21 cellular contexts compared by ENCODE assay signal in genomic region chr2:100019499-100019898, GRCh38.
DNase-seq lines count a peak whose midpoint lies in the region; ATAC-seq, FAIRE-seq and TF ChIP-seq lines count a peak whose summit lies in the region.
"Had no signal": no experiment of that assay in that cellular context is flagged by ENCODE, and none has a peak within 500 bp of the region (broad histone marks: within the 10 kb centered on the region; RNA-seq: fewer than 3 reads in every experiment).

No MANE protein-coding gene starts in this region.

- TF ChIP-seq EP300 in GM12878 (IDR thresholded peaks at IDR 0.05; ENCODE audit: borderline replicate concordance in 1 of 2, control insufficient read depth in 1 of 2, low read depth in 2 of 2, low read length in 2 of 2) = no peak

- no peak overlapping the region for H3K9ac ChIP-seq in GM12878 (ENCODE audit: control insufficient read depth, insufficient read depth, low read length)

- FAIRE-seq in GM12878 (lab: Jason Lieb, UNC) = no peak
- FAIRE-seq: G401.6, HTR-8/SVneo had no signal

- RAD21 ChIA-PET in GM12878 (lab: Charles Lee; ENCODE audit: unreplicated experiment) = no interaction called here

- no peak overlapping the region for H3K4me3 Mint-ChIP-seq in nephron progenitor cell
- H3K4me3 Mint-ChIP-seq: GM23338, H9 had no signal

- no peak overlapping the region for H3K4me2 ChIP-seq in GM12878 (ENCODE audit: control insufficient read depth, insufficient read depth)
- H3K4me2 ChIP-seq: GM23338 had no signal

- H2AFZ ChIP-seq in GM12878 (ENCODE audit: control insufficient read depth, low read depth, low read length) = no peak overlapping the region
- H2AFZ ChIP-seq: GM23338 had no signal

- CTCF ChIA-PET in GM12878 (lab: Yijun Ruan, JAX) = no interaction called here
- CTCF ChIA-PET in RWPE1 (lab: Yijun Ruan, JAX) = no interaction called here

- POLR2A ChIA-PET in GM12878 (lab: Charles Lee) = no interaction called here
- POLR2A ChIA-PET in RWPE1 (lab: Yijun Ruan, JAX; ENCODE audit: low non-redundant PET) = no interaction called here

- peaks cover 35% of the 10 kb centered on the region for H3K4me1 Mint-ChIP-seq in nephron progenitor cell
- H3K4me1 Mint-ChIP-seq: GM23338, H9 had no signal

- H3K27me3 Mint-ChIP-seq in nephron progenitor cell (ENCODE audit: low read depth, poor library complexity) = no peaks in the 10 kb centered on the region

- H3K36me3 Mint-ChIP-seq in nephron progenitor cell (ENCODE audit: low read depth) = peaks cover 32% of the 10 kb centered on the region

- H3K27ac ChIP-seq in 22Rv1 (peak overlapping the region; percentile 61), GM12878 (ENCODE audit: control insufficient read depth, insufficient read depth) (no peak overlapping the region), RWPE1 (no peak overlapping the region), body of pancreas (no peak overlapping the region)

- no TSS peak for BruUV-seq in GM12878 (replicated peaks; lab: Mats Ljungman, UMichigan)

- no peaks in the 10 kb centered on the region for H4K20me1 ChIP-seq in GM12878 (ENCODE audit: control insufficient read depth, insufficient read depth)

- TF ChIP-seq CTCF in 22Rv1 (IDR thresholded peaks at IDR 0.05) (no peak), GM12878 (IDR thresholded peaks at IDR 0.05 in 2 of 3, conservative IDR thresholded peaks at IDR 0.05 in 1 of 3; ENCODE audit: control insufficient read depth in 2 of 3, extremely low read depth in 1 of 3, insufficient read depth in 1 of 3, low read depth in 3 of 3, low read length in 3 of 3) (no peak), nephron progenitor cell (IDR thresholded peaks at IDR 0.05) (no peak), RWPE1 (conservative IDR thresholded peaks at IDR 0.05; ENCODE audit: low read depth) (no peak), body of pancreas (IDR thresholded peaks at IDR 0.05) (no peak)

- TF ChIP-seq RAD21 in GM12878 (IDR thresholded peaks at IDR 0.05; ENCODE audit: insufficient read depth, low read depth, low read length) = no peak

- no peak overlapping the region for H3K4me3 ChIP-seq in GM12878
- H3K4me3 ChIP-seq in body of pancreas = no peak overlapping the region
- H3K4me3 ChIP-seq: GM23338, MG63 had no signal

- H3K4me1 ChIP-seq in GM12878 (ENCODE audit: control insufficient read depth, insufficient read depth, low read length) (no peaks in the 10 kb centered on the region), body of pancreas (no peaks in the 10 kb centered on the region)

- H3K36me3 ChIP-seq in GM12878 (ENCODE audit: control insufficient read depth in 2 of 2, insufficient read depth in 2 of 2, low read length in 1 of 2) (no peaks in the 10 kb centered on the region), body of pancreas (replicated peaks in 1 of 2; ENCODE audit: insufficient read depth in 1 of 2, low read depth in 2 of 2) (no peaks in the 10 kb centered on the region)
- H3K36me3 ChIP-seq: MG63 had no signal

- no peak for TF ChIP-seq POLR2A in GM12878 (IDR thresholded peaks at IDR 0.05; ENCODE audit: low read depth, low read length)
- no peak for TF ChIP-seq POLR2A in body of pancreas (IDR thresholded peaks at IDR 0.05)

- no peaks in the 10 kb centered on the region for H3K27me3 ChIP-seq in GM12878 (replicated peaks in 1 of 2; ENCODE audit: control insufficient read depth in 2 of 2, insufficient read depth in 2 of 2, low read length in 1 of 2)
- no peaks in the 10 kb centered on the region for H3K27me3 ChIP-seq in body of pancreas
- H3K27me3 ChIP-seq: MG63 had no signal

- WGBS in GM12878 (ENCODE audit: insufficient coverage, insufficient replicate concordance, low lambda C conversion rate, missing lambda C conversion rate) = 63% methylated on average over 5 of the region's 6 CpGs
- 77 to 84% methylated on average over 6 of the region's 6 CpGs for WGBS in body of pancreas, 2 donors

- no peaks in the 10 kb centered on the region for H3K9me3 Mint-ChIP-seq in nephron progenitor cell
- H3K9me3 Mint-ChIP-seq: GM23338, H9 had no signal

- peak overlapping the region; percentile 65 for H3K27ac Mint-ChIP-seq in nephron progenitor cell
- H3K27ac Mint-ChIP-seq: GM23338, H9 had no signal

- no peaks in the 10 kb centered on the region for H3K79me2 ChIP-seq in GM12878 (ENCODE audit: control insufficient read depth, insufficient read depth, low read length)

- intact Hi-C loops in GM12878 (cut with micrococcal nuclease; ENCODE audit: unreplicated experiment) = no loop called here
- intact Hi-C loops in body of pancreas (cut with DNase I) = no loop called here

- peak; percentile 38 for DNase-seq in Ammon's horn (ENCODE audit: low spot score)
- DNase-seq in GM12878 (ENCODE audit: low read depth, low spot score) = no peak
- no peak for DNase-seq in nephron progenitor cell
- DNase-seq in RWPE1 (ENCODE audit: low spot score) = no peak
- DNase-seq in body of pancreas = no peak
- DNase-seq: Calu3, H9, KG1, NCI-H1417, NCI-H1694, NCI-H2029 treated with DMSO at 0.1 percent for 48 hours, NCI-H2227 treated with DMSO at 0.1 percent for 48 hours, NCI-H69, RPMI8226, SHP77 treated with DMSO at 0.1 percent for 48 hours had no signal

- ATAC-seq in GM12878 (no peak), body of pancreas (no peak), GM21619 (IDR thresholded peaks at IDR 0.05; ENCODE audit: unreplicated experiment) (no peak)
- ATAC-seq: GM23338 had no signal

- in situ Hi-C loops in GM12878 (cut with MboI) = no loop called here

- SMC1A ChIA-PET in GM12878 (lab: Charles Lee; ENCODE audit: uncharacterized antibody, unreplicated experiment) = no interaction called here

- no peaks in the 10 kb centered on the region; the same call in 2 of the 3 replicates for H3K9me3 ChIP-seq in GM12878 (replicated peaks; ENCODE audit: control insufficient read depth, insufficient read depth, low read length)
- no peaks in the 10 kb centered on the region for H3K9me3 ChIP-seq in body of pancreas
- H3K9me3 ChIP-seq: MG63 had no signal

TF ChIP-seq in GM12878, 131 proteins besides CTCF, POLR2A, EP300 and RAD21:
- TF ChIP-seq RUNX3 (IDR thresholded peaks at IDR 0.05; ENCODE audit: low read length) = 0 out of 2 replicates have a peak, but pooled peaks have one; percentile 9
- no peak for TF ChIP-seq NRF1 (conservative IDR thresholded peaks at IDR 0.05; ENCODE audit: low read depth, low read length)
- TF ChIP-seq MYB (IDR thresholded peaks at IDR 0.05; ENCODE audit: borderline replicate concordance, low read depth, low read length) = no peak
TF ChIP-seq in GM12878: peak in this region for 1.
